9 cellular contexts compared by ENCODE assay signal in genomic region chr5:140356878-140357730, GRCh38. TPM values are rescaled to one million over a fixed set of nuclear protein-coding genes. Genes with fewer than 3 reads are reported as not detected.
DNase-seq lines count a peak whose midpoint lies in the region; ATAC-seq, FAIRE-seq and TF ChIP-seq lines count a peak whose summit lies in the region.
"Had no signal": no experiment of that assay in that cellular context is flagged by ENCODE, and none has a peak within 500 bp of the region (broad histone marks: within the 10 kb centered on the region; RNA-seq: fewer than 3 reads in every experiment).

No MANE protein-coding gene starts in this region.

- no peaks in the 10 kb centered on the region for H3K36me3 ChIP-seq in endothelial cell of umbilical vein (ENCODE audit: control insufficient read depth in 2 of 2, extremely low read depth in 1 of 2, insufficient read depth in 2 of 2, low read length in 2 of 2)

- no peak for FAIRE-seq in endothelial cell of umbilical vein (lab: Jason Lieb, UNC)

- H3K4me2 ChIP-seq in endothelial cell of umbilical vein (ENCODE audit: insufficient read depth, low read length): no peak overlapping the region

- no peak for TF ChIP-seq CTCF in endothelial cell of umbilical vein (IDR thresholded peaks at IDR 0.05; ENCODE audit: extremely low read depth in 1 of 2, insufficient read depth in 1 of 2, low read depth in 1 of 2, low read length in 2 of 2)

- H3K9ac ChIP-seq in endothelial cell of umbilical vein (replicated peaks; ENCODE audit: extremely low read depth, insufficient read depth, low read length): no peak overlapping the region

- CTCF ChIA-PET in endothelial cell of umbilical vein (lab: Charles Lee): interaction anchor here (16.7 kb wide), 1 partner anchor 111 kb away, joined by 1214 read pairs; no protein-coding TSS in a partner anchor

- H3K9me1 ChIP-seq in endothelial cell of umbilical vein (replicated peaks; ENCODE audit: control insufficient read depth, extremely low read depth, insufficient read depth, low read length): no peaks in the 10 kb centered on the region

- ATAC-seq in activated T-cell treated with anti-CD3 and anti-CD28 coated beads, Interleukin-2, amount 50 U/mL, for 72 hours (replicated peaks in 1 of 2): peak; percentile 49 to 52
- peak; percentile 18 for ATAC-seq in HG03460 (IDR thresholded peaks at IDR 0.05; ENCODE audit: unreplicated experiment)
- ATAC-seq in stimulated activated naive CD8-positive, alpha-beta T cell treated with anti-CD3 and anti-CD28 coated beads, Interleukin-15, amount 100 ng/mL, for 72 hours: peak; percentile 51

- H3K27ac Mint-ChIP-seq in activated T-cell treated with anti-CD3 and anti-CD28 coated beads, Interleukin-2, amount 50 U/mL, for 72 hours: no peak overlapping the region
- H3K27ac Mint-ChIP-seq in stimulated activated naive CD8-positive, alpha-beta T cell treated with anti-CD3 and anti-CD28 coated beads, Interleukin-15, amount 100 ng/mL, for 72 hours: no peak overlapping the region

- intact Hi-C loops in endothelial cell of umbilical vein (cut with micrococcal nuclease): loop anchor here (1.0 to 5.0 kb wide), 4 partner anchors 113 to 285 kb away; partner anchors contain the start of gene CYSTM1

- dilution Hi-C loops in endothelial cell of umbilical vein (cut with MboI; ENCODE audit: extremely low pct_ligation_motif_present, low sequenced_read_pairs): no loop called here

- no peaks in the 10 kb centered on the region for H3K27me3 ChIP-seq in endothelial cell of umbilical vein (ENCODE audit: control insufficient read depth in 2 of 2, insufficient read depth in 2 of 2, low read length in 2 of 2)

- H3K4me3 Mint-ChIP-seq in activated T-cell treated with anti-CD3 and anti-CD28 coated beads, Interleukin-2, amount 50 U/mL, for 72 hours: peak overlapping the region; percentile 76 to 86
- peak overlapping the region; percentile 70 to 87 for H3K4me3 Mint-ChIP-seq in stimulated activated naive CD8-positive, alpha-beta T cell treated with anti-CD3 and anti-CD28 coated beads, Interleukin-15, amount 100 ng/mL, for 72 hours

- POLR2A ChIA-PET in endothelial cell of umbilical vein (lab: Charles Lee): no interaction called here

- no peak for DNase-seq in activated T-cell treated with anti-CD3 and anti-CD28 coated beads, Interleukin-2, amount 50 U/mL, for 72 hours
- DNase-seq in activated T-cell treated with anti-CD3 and anti-CD28 coated beads for 4 hours (no peak), endothelial cell of umbilical vein (ENCODE audit: low read depth, low spot score) (no peak), COLO829 (ENCODE audit: low spot score) (no peak), midbrain (lab: John Stamatoyannopoulos, UW) (no peak)
- DNase-seq in stimulated activated naive CD8-positive, alpha-beta T cell treated with anti-CD3 and anti-CD28 coated beads, Interleukin-15, amount 100 ng/mL, for 72 hours: no peak
- DNase-seq in stimulated activated CD4-positive, alpha-beta T cell treated with anti-CD3 and anti-CD28 coated beads, Interleukin-15, amount 100 ng/mL, for 24 hours: no peak

- H3K27me3 Mint-ChIP-seq in activated T-cell treated with anti-CD3 and anti-CD28 coated beads, Interleukin-2, amount 50 U/mL, for 72 hours (ENCODE audit: low read depth): no peaks in the 10 kb centered on the region
- H3K27me3 Mint-ChIP-seq in stimulated activated naive CD8-positive, alpha-beta T cell treated with anti-CD3 and anti-CD28 coated beads, Interleukin-15, amount 100 ng/mL, for 72 hours: peaks cover 17% of the 10 kb centered on the region

- no peak for TF ChIP-seq POLR2A in endothelial cell of umbilical vein (IDR thresholded peaks at IDR 0.05; ENCODE audit: low read depth, low read length)

- H3K9me3 Mint-ChIP-seq in activated T-cell treated with anti-CD3 and anti-CD28 coated beads, Interleukin-2, amount 50 U/mL, for 72 hours: no peaks in the 10 kb centered on the region
- no peaks in the 10 kb centered on the region for H3K9me3 Mint-ChIP-seq in stimulated activated naive CD8-positive, alpha-beta T cell treated with anti-CD3 and anti-CD28 coated beads, Interleukin-15, amount 100 ng/mL, for 72 hours

- H3K4me3 ChIP-seq in endothelial cell of umbilical vein (replicated peaks in 1 of 3; ENCODE audit: insufficient read depth in 1 of 3, low read depth in 1 of 3, low read length in 3 of 3): no peak overlapping the region

- no peaks in the 10 kb centered on the region for H3K79me2 ChIP-seq in endothelial cell of umbilical vein (ENCODE audit: control insufficient read depth, insufficient read depth, low read length)

- no peaks in the 10 kb centered on the region for H3K4me1 ChIP-seq in endothelial cell of umbilical vein (ENCODE audit: control insufficient read depth, extremely low read depth, insufficient read depth, low read length)

- no peaks in the 10 kb centered on the region for H3K36me3 Mint-ChIP-seq in activated T-cell treated with anti-CD3 and anti-CD28 coated beads, Interleukin-2, amount 50 U/mL, for 72 hours (ENCODE audit: insufficient read depth in 2 of 2)

- no peak overlapping the region for H3K27ac ChIP-seq in endothelial cell of umbilical vein (ENCODE audit: insufficient read depth, low read depth, low read length)

- no peaks in the 10 kb centered on the region for H4K20me1 ChIP-seq in endothelial cell of umbilical vein (replicated peaks; ENCODE audit: control insufficient read depth, extremely low read depth, insufficient read depth, low read length)

- no peaks in the 10 kb centered on the region for H3K9me3 ChIP-seq in endothelial cell of umbilical vein (replicated peaks; ENCODE audit: control insufficient read depth, insufficient read depth, low read length)

- H3K4me1 Mint-ChIP-seq in activated T-cell treated with anti-CD3 and anti-CD28 coated beads, Interleukin-2, amount 50 U/mL, for 72 hours (ENCODE audit: low read depth): peaks cover 8% of the 10 kb centered on the region
- H3K4me1 Mint-ChIP-seq in stimulated activated naive CD8-positive, alpha-beta T cell treated with anti-CD3 and anti-CD28 coated beads, Interleukin-15, amount 100 ng/mL, for 72 hours: peaks cover 13% of the 10 kb centered on the region

- no TSS peak for BruUV-seq in endothelial cell of umbilical vein (replicated peaks; lab: Mats Ljungman, UMichigan)

- H2AFZ ChIP-seq in endothelial cell of umbilical vein (ENCODE audit: low read depth, low read length): peak overlapping the region; percentile 40

TF ChIP-seq in endothelial cell of umbilical vein, 7 proteins besides CTCF, POLR2A, EP300 and RAD21 (continues in another document):
- TF ChIP-seq GATA2 (IDR thresholded peaks at IDR 0.05; ENCODE audit: insufficient read depth, insufficient read length, low read depth, low read length) (no peak), MYC (IDR thresholded peaks at IDR 0.05; ENCODE audit: low read depth, low read length) (no peak), MAX (IDR thresholded peaks at IDR 0.05; ENCODE audit: insufficient read depth, insufficient read length) (no peak), FOS (IDR thresholded peaks at IDR 0.05; ENCODE audit: borderline replicate concordance, insufficient read depth, low read length) (no peak), EZH2 (IDR thresholded peaks at IDR 0.05; ENCODE audit: borderline replicate concordance, low read depth, low read length, severe bottlenecking) (no peak)

RNA-seq across cellular contexts. Expression of gene SLC4A9, which starts 2.9 kb away (rescaled TPM):
- total RNA-seq in activated T-cell treated with anti-CD3 and anti-CD28 coated beads, Interleukin-2, amount 50 U/mL, for 72 hours: under 1 TPM; 0.07 to 0.56 TPM
- not detected in 2 replicates for total RNA-seq in endothelial cell of umbilical vein
- polyA plus RNA-seq in endothelial cell of umbilical vein: not detected in 2 replicates
- polyA plus RNA-seq in endothelial cell of umbilical vein (2011; cell fraction: cytosol; rRNA removed): 0.06 TPM in 1 of 2 replicates, not detected in the other
- 0.09 and 0.22 TPM in 2 replicates for polyA plus RNA-seq in endothelial cell of umbilical vein (2011; cell fraction: nucleus; rRNA removed)
- not detected in 2 replicates for polyA plus RNA-seq in endothelial cell of umbilical vein (2012)
- polyA minus RNA-seq in endothelial cell of umbilical vein: not detected in 2 replicates
- polyA minus RNA-seq in endothelial cell of umbilical vein (2011; cell fraction: cytosol; rRNA and poly(A)+ RNA removed): not detected
- polyA minus RNA-seq in endothelial cell of umbilical vein (2011; cell fraction: nucleus; rRNA and poly(A)+ RNA removed): not detected in 2 replicates
- total RNA-seq: fibroblast of villous mesenchyme had no signal

RNA-seq across cellular contexts. Expression of gene HBEGF, which starts 10.7 kb away (rescaled TPM):
- total RNA-seq in activated T-cell treated with anti-CD3 and anti-CD28 coated beads, Interleukin-2, amount 50 U/mL, for 72 hours: 10 to 100 TPM in 1 of 2 donors, 1 to 10 TPM in 1; 9.6 to 13.6 TPM
- 33.2 and 35.3 TPM in 2 replicates for total RNA-seq in endothelial cell of umbilical vein
- polyA plus RNA-seq in endothelial cell of umbilical vein: 62.9 and 79.8 TPM in 2 replicates
- 79.4 and 88.5 TPM in 2 replicates for polyA plus RNA-seq in endothelial cell of umbilical vein (2011; cell fraction: cytosol; rRNA removed)
- 126 and 162 TPM in 2 replicates for polyA plus RNA-seq in endothelial cell of umbilical vein (2011; cell fraction: nucleus; rRNA removed)
- 38.6 and 57.3 TPM in 2 replicates for polyA plus RNA-seq in endothelial cell of umbilical vein (2012)
- polyA minus RNA-seq in endothelial cell of umbilical vein: 33.7 and 35.1 TPM in 2 replicates
- 1.2 TPM for polyA minus RNA-seq in endothelial cell of umbilical vein (2011; cell fraction: cytosol; rRNA and poly(A)+ RNA removed)
- 54.6 and 68.6 TPM in 2 replicates for polyA minus RNA-seq in endothelial cell of umbilical vein (2011; cell fraction: nucleus; rRNA and poly(A)+ RNA removed)

RNA-seq across cellular contexts. Expression of gene ANKHD1, which starts 44.5 kb away (rescaled TPM):
- 100 to 1,000 TPM; 122 to 140 TPM for total RNA-seq in activated T-cell treated with anti-CD3 and anti-CD28 coated beads, Interleukin-2, amount 50 U/mL, for 72 hours
- total RNA-seq in endothelial cell of umbilical vein: 87.0 and 92.4 TPM in 2 replicates
- polyA plus RNA-seq in endothelial cell of umbilical vein: 54.8 and 56.1 TPM in 2 replicates
- 41.6 and 43.0 TPM in 2 replicates for polyA plus RNA-seq in endothelial cell of umbilical vein (2011; cell fraction: cytosol; rRNA removed)
- 156 and 175 TPM in 2 replicates for polyA plus RNA-seq in endothelial cell of umbilical vein (2011; cell fraction: nucleus; rRNA removed)
- 46.3 and 54.2 TPM in 2 replicates for polyA plus RNA-seq in endothelial cell of umbilical vein (2012)
- 155 and 170 TPM in 2 replicates for polyA minus RNA-seq in endothelial cell of umbilical vein
- 39.7 TPM for polyA minus RNA-seq in endothelial cell of umbilical vein (2011; cell fraction: cytosol; rRNA and poly(A)+ RNA removed)
- 173 and 218 TPM in 2 replicates for polyA minus RNA-seq in endothelial cell of umbilical vein (2011; cell fraction: nucleus; rRNA and poly(A)+ RNA removed)

RNA-seq across cellular contexts. Expression of gene PFDN1, which starts 54.2 kb away (rescaled TPM):
- 10 to 100 TPM; 56.3 to 57.9 TPM for total RNA-seq in activated T-cell treated with anti-CD3 and anti-CD28 coated beads, Interleukin-2, amount 50 U/mL, for 72 hours
- 107 and 108 TPM in 2 replicates for total RNA-seq in endothelial cell of umbilical vein
- 156 and 158 TPM in 2 replicates for polyA plus RNA-seq in endothelial cell of umbilical vein
- polyA plus RNA-seq in endothelial cell of umbilical vein (2011; cell fraction: cytosol; rRNA removed): 180 and 203 TPM in 2 replicates
- polyA plus RNA-seq in endothelial cell of umbilical vein (2011; cell fraction: nucleus; rRNA removed): 69.6 and 71.7 TPM in 2 replicates
- 141 and 266 TPM in 2 replicates for polyA plus RNA-seq in endothelial cell of umbilical vein (2012)
- 115 and 149 TPM in 2 replicates for polyA minus RNA-seq in endothelial cell of umbilical vein
- 25.7 TPM for polyA minus RNA-seq in endothelial cell of umbilical vein (2011; cell fraction: cytosol; rRNA and poly(A)+ RNA removed)
- polyA minus RNA-seq in endothelial cell of umbilical vein (2011; cell fraction: nucleus; rRNA and poly(A)+ RNA removed): 29.2 and 44.5 TPM in 2 replicates
